17 cellular contexts compared by ENCODE assay signal in the genomic region with DNA sequence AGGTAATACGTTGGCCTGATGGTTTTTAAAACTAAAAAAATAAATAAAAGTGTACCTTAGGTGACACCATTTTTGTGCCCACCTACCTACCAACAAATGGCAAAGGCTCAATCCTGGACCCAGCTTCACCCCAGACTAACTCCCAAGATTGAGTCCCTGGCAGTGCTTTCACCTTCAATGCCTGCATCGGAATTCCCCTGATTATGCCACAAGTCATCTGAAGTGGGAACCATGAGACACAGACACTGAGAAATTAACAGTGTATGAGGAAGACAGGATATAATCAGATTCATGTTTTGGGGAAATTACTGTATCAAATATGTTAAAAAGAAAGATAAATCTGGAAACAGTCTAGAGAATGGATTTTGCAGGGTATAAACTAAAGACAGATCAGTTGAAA. TPM values are rescaled to one million over a fixed set of nuclear protein-coding genes. Genes with fewer than 3 reads are reported as not detected.
"Had no signal": no experiment of that assay in that cellular context is flagged by ENCODE, and none has a peak within 500 bp of the region (broad histone marks: within the 10 kb centered on the region; RNA-seq: fewer than 3 reads in every experiment).

No MANE protein-coding gene starts in this region.

- ATAC-seq: activated CD4-positive, CD25-positive, alpha-beta regulatory T cell treated with anti-CD3 and anti-CD28 coated beads, Interleukin-2, amount 50 U/mL, for 24 hours; left colon; lower lobe of right lung; right lobe of liver; stimulated activated naive CD8-positive, alpha-beta T cell treated with anti-CD3 and anti-CD28 coated beads, Interleukin-15, Interleukin-2, amounts not matched to agents 100 U/mL and 50 U/mL, for 24 hours had no signal

- H3K27ac Mint-ChIP-seq: activated naive CD8-positive, alpha-beta T cell treated with anti-CD3 and anti-CD28 coated beads for 36 hours; activated T-helper 1 cell treated with anti-CD3 and anti-CD28 coated beads, Interleukin-12 subunit alpha, Interleukin-12 subunit beta, Interleukin-2, Interleukin-4 antibody, amounts not matched to agents 30 ng/mL and 10 ng/mL and 1 ng/mL, durations not matched to agents 14 hours and 24 hours and 36 hours; immature natural killer cell; mesothelial cell of epicardium had no signal

- H3K4me1 Mint-ChIP-seq: immature natural killer cell, mesothelial cell of epicardium had no signal

- H3K27me3 ChIP-seq: breast epithelium, esophagus squamous epithelium, right lobe of liver had no signal

- H3K9me3 ChIP-seq: breast epithelium, esophagus squamous epithelium, lower lobe of right lung, prostate gland, right lobe of liver had no signal

- H3K4me3 Mint-ChIP-seq: activated naive CD8-positive, alpha-beta T cell treated with anti-CD3 and anti-CD28 coated beads for 36 hours; activated T-helper 1 cell treated with anti-CD3 and anti-CD28 coated beads, Interleukin-12 subunit alpha, Interleukin-12 subunit beta, Interleukin-2, Interleukin-4 antibody, amounts not matched to agents 30 ng/mL and 10 ng/mL and 1 ng/mL, durations not matched to agents 14 hours and 24 hours and 36 hours; immature natural killer cell; mesothelial cell of epicardium had no signal

- DNase-seq: activated naive CD8-positive, alpha-beta T cell treated with anti-CD3 and anti-CD28 coated beads for 36 hours; anterior cingulate cortex; esophagus squamous epithelium; immature natural killer cell; left colon; lower lobe of right lung; right lobe of liver; stimulated activated naive CD8-positive, alpha-beta T cell treated with anti-CD3 and anti-CD28 coated beads, Interleukin-15, Interleukin-2, amounts not matched to agents 100 U/mL and 50 U/mL, for 24 hours had no signal

- H3K36me3 ChIP-seq: breast epithelium, esophagus squamous epithelium, lower lobe of right lung, prostate gland, right lobe of liver had no signal

- H3K9me3 Mint-ChIP-seq: activated naive CD8-positive, alpha-beta T cell treated with anti-CD3 and anti-CD28 coated beads for 36 hours; activated T-helper 1 cell treated with anti-CD3 and anti-CD28 coated beads, Interleukin-12 subunit alpha, Interleukin-12 subunit beta, Interleukin-2, Interleukin-4 antibody, amounts not matched to agents 30 ng/mL and 10 ng/mL and 1 ng/mL, durations not matched to agents 14 hours and 24 hours and 36 hours; immature natural killer cell; mesothelial cell of epicardium had no signal

- H3K4me1 ChIP-seq: breast epithelium, esophagus squamous epithelium, lower lobe of right lung, prostate gland, right lobe of liver had no signal

- H3K4me3 ChIP-seq: breast epithelium, esophagus squamous epithelium, lower lobe of right lung, prostate gland, right lobe of liver had no signal

- H3K36me3 Mint-ChIP-seq: activated naive CD8-positive, alpha-beta T cell treated with anti-CD3 and anti-CD28 coated beads for 36 hours; immature natural killer cell; mesothelial cell of epicardium had no signal

- H3K27ac ChIP-seq: breast epithelium, esophagus squamous epithelium, lower lobe of right lung, prostate gland, right lobe of liver had no signal

RNA-seq across cellular contexts. Expression of a gene that starts 56.9 kb away (rescaled TPM):
- total RNA-seq: activated CD8-positive, alpha-beta memory T cell treated with anti-CD3 and anti-CD28 coated beads for 36 hours; activated naive CD8-positive, alpha-beta T cell treated with anti-CD3 and anti-CD28 coated beads for 36 hours; activated T-helper 1 cell treated with anti-CD3 and anti-CD28 coated beads, Interleukin-12 subunit alpha, Interleukin-12 subunit beta, Interleukin-2, Interleukin-4 antibody, amounts not matched to agents 30 ng/mL and 10 ng/mL and 1 ng/mL, durations not matched to agents 14 hours and 24 hours and 36 hours; breast epithelium; fibroblast of villous mesenchyme; left colon; lower lobe of right lung; mesothelial cell of epicardium; omental fat pad; prostate gland had no signal
- polyA plus RNA-seq: immature natural killer cell, neural cell had no signal
